Comparison of ENCODE assay signal across 16 cellular contexts in genomic region chr13:97214921-97215320, GRCh38. TPM values are rescaled to one million over a fixed set of nuclear protein-coding genes. Genes with fewer than 3 reads are reported as not detected.
DNase-seq lines count a peak whose midpoint lies in the region; ATAC-seq, FAIRE-seq and TF ChIP-seq lines count a peak whose summit lies in the region.
"Had no signal": no experiment of that assay in that cellular context is flagged by ENCODE, and none has a peak within 500 bp of the region (broad histone marks: within the 10 kb centered on the region; RNA-seq: fewer than 3 reads in every experiment).

No MANE protein-coding gene starts in this region.

- no peak overlapping the region for H3K27ac ChIP-seq in CD8-positive, alpha-beta memory T cell (ENCODE audit: low read depth, low read length)
- no peak overlapping the region for H3K27ac ChIP-seq in GM12878 (ENCODE audit: control insufficient read depth, insufficient read depth)
- H3K27ac ChIP-seq: esophagus squamous epithelium, VCaP had no signal

- TF ChIP-seq RAD21 in GM12878 (IDR thresholded peaks at IDR 0.05; ENCODE audit: insufficient read depth, low read depth, low read length): no peak

- in situ Hi-C loops in GM12878 (cut with MboI): no loop called here

- H3K79me2 ChIP-seq in GM12878 (ENCODE audit: control insufficient read depth, insufficient read depth, low read length): no peaks in the 10 kb centered on the region

- H3K4me2 ChIP-seq in GM12878 (ENCODE audit: control insufficient read depth, insufficient read depth): 0 out of 2 replicates have a peak overlapping the region, but pooled peaks have one; percentile 15

- RAD21 ChIA-PET in GM12878 (lab: Charles Lee; ENCODE audit: unreplicated experiment): interaction anchor here (0.9 to 1.2 kb wide), 3 partner anchors 12 to 129 kb away, joined by 3 to 4 read pairs (median 3); no protein-coding TSS in a partner anchor

- peak overlapping the region in 7 of 8 donors; percentile 5 to 82 (median 34) for H3K27ac Mint-ChIP-seq in CD8-positive, alpha-beta memory T cell
- H3K27ac Mint-ChIP-seq: brain, memory B cell had no signal

- TF ChIP-seq EP300 in GM12878 (IDR thresholded peaks at IDR 0.05; ENCODE audit: borderline replicate concordance in 1 of 2, control insufficient read depth in 1 of 2, low read depth in 2 of 2, low read length in 2 of 2): no peak

- FAIRE-seq in GM12878 (lab: Jason Lieb, UNC): no peak

- no peaks in the 10 kb centered on the region for H3K9me3 Mint-ChIP-seq in CD8-positive, alpha-beta memory T cell
- H3K9me3 Mint-ChIP-seq: memory B cell had no signal

- peaks cover 33% of the 10 kb centered on the region for H3K4me1 ChIP-seq in CD8-positive, alpha-beta memory T cell (ENCODE audit: insufficient read depth, low read length)
- peaks cover 7% of the 10 kb centered on the region for H3K4me1 ChIP-seq in GM12878 (ENCODE audit: control insufficient read depth, insufficient read depth, low read length)

- CTCF ChIA-PET in CD8-positive, alpha-beta memory T cell (lab: Charles Lee): interaction anchor here (0.9 to 2.1 kb wide), 3 partner anchors 9 to 105 kb away, joined by 3 to 10 read pairs (median 4); no protein-coding TSS in a partner anchor
- CTCF ChIA-PET in GM12878 (lab: Yijun Ruan, JAX): interaction anchor here (0.8 to 6.6 kb wide), 7 partner anchors 9 to 151 kb away, joined by 3 to 62 read pairs (median 4); partner anchors contain the start of gene MBNL2

- no peaks in the 10 kb centered on the region for H3K9me3 ChIP-seq in CD8-positive, alpha-beta memory T cell (ENCODE audit: low read length)
- no peaks in the 10 kb centered on the region for H3K9me3 ChIP-seq in GM12878 (replicated peaks; ENCODE audit: control insufficient read depth, insufficient read depth, low read length)
- H3K9me3 ChIP-seq: esophagus squamous epithelium had no signal

- no peaks in the 10 kb centered on the region for H3K36me3 Mint-ChIP-seq in CD8-positive, alpha-beta memory T cell
- H3K36me3 Mint-ChIP-seq: brain, memory B cell had no signal

- intact Hi-C loops in GM12878 (cut with micrococcal nuclease; ENCODE audit: unreplicated experiment): loop anchor here (5.0 kb wide), 1 partner anchor 88 kb away; no protein-coding TSS in a partner anchor

- no peak overlapping the region for H3K4me3 ChIP-seq in CD8-positive, alpha-beta memory T cell (ENCODE audit: low read length)
- no peak overlapping the region for H3K4me3 ChIP-seq in GM12878
- H3K4me3 ChIP-seq: dorsolateral prefrontal cortex, esophagus squamous epithelium had no signal

- TF ChIP-seq CTCF in GM12878 (IDR thresholded peaks at IDR 0.05 in 2 of 3, conservative IDR thresholded peaks at IDR 0.05 in 1 of 3; ENCODE audit: control insufficient read depth in 2 of 3, extremely low read depth in 1 of 3, insufficient read depth in 1 of 3, low read depth in 3 of 3, low read length in 3 of 3): no peak

- H4K20me1 ChIP-seq in GM12878 (ENCODE audit: control insufficient read depth, insufficient read depth): no peaks in the 10 kb centered on the region

- H3K4me3 Mint-ChIP-seq in CD8-positive, alpha-beta memory T cell: no peak overlapping the region
- H3K4me3 Mint-ChIP-seq: brain, memory B cell had no signal

- ATAC-seq in GM18867 (IDR thresholded peaks at IDR 0.05; ENCODE audit: unreplicated experiment) (peak; percentile 5), HG02884 (IDR thresholded peaks at IDR 0.05; ENCODE audit: unreplicated experiment) (peak; percentile 11), GM12878 (no peak; the same call in 2 of the 3 replicates)

- no peak overlapping the region for H3K9ac ChIP-seq in GM12878 (ENCODE audit: control insufficient read depth, insufficient read depth, low read length)

- H3K36me3 ChIP-seq in CD8-positive, alpha-beta memory T cell (ENCODE audit: insufficient read depth, low read length): no peaks in the 10 kb centered on the region
- H3K36me3 ChIP-seq in GM12878 (ENCODE audit: control insufficient read depth in 2 of 2, insufficient read depth in 2 of 2, low read length in 1 of 2): no peaks in the 10 kb centered on the region
- H3K36me3 ChIP-seq: esophagus squamous epithelium had no signal

- SMC1A ChIA-PET in GM12878 (lab: Charles Lee; ENCODE audit: uncharacterized antibody, unreplicated experiment): interaction anchor here (0.8 to 1.4 kb wide), 4 partner anchors 11 to 128 kb away, joined by 3 to 14 read pairs (median 3); no protein-coding TSS in a partner anchor

- no peaks in the 10 kb centered on the region for H3K27me3 ChIP-seq in CD8-positive, alpha-beta memory T cell (ENCODE audit: insufficient read depth, low read length, poor library complexity, severe bottlenecking)
- H3K27me3 ChIP-seq in GM12878 (replicated peaks in 1 of 2; ENCODE audit: control insufficient read depth in 2 of 2, insufficient read depth in 2 of 2, low read length in 1 of 2): no peaks in the 10 kb centered on the region
- H3K27me3 ChIP-seq: dorsolateral prefrontal cortex, esophagus squamous epithelium had no signal

- H3K27me3 Mint-ChIP-seq in CD8-positive, alpha-beta memory T cell: peaks cover 0 to 2% of the 10 kb centered on the region in 2 donors
- H3K27me3 Mint-ChIP-seq: brain had no signal

- H3K4me1 Mint-ChIP-seq in CD8-positive, alpha-beta memory T cell: peaks cover 36 to 38% (median 38%) of the 10 kb centered on the region in 3 donors

- BruUV-seq in GM12878 (replicated peaks; lab: Mats Ljungman, UMichigan): no TSS peak

- no peak for TF ChIP-seq POLR2A in GM12878 (IDR thresholded peaks at IDR 0.05; ENCODE audit: low read depth, low read length)

- 92% methylated on average over 3 of the region's 3 CpGs for WGBS in GM12878 (ENCODE audit: insufficient coverage, insufficient replicate concordance, low lambda C conversion rate, missing lambda C conversion rate)

- POLR2A ChIA-PET in CD8-positive, alpha-beta memory T cell (lab: Charles Lee): interaction anchor here (0.8 kb wide), 1 partner anchor 11 kb away, joined by 3 read pairs; no protein-coding TSS in a partner anchor
- POLR2A ChIA-PET in GM12878 (lab: Charles Lee): interaction anchor here (0.6 to 1.0 kb wide), 3 partner anchors 8 to 1001 kb away, joined by 3 to 4 read pairs (median 4); no protein-coding TSS in a partner anchor

- no peak overlapping the region for H2AFZ ChIP-seq in GM12878 (ENCODE audit: control insufficient read depth, low read depth, low read length)

- DNase-seq in CD8-positive, alpha-beta memory T cell: no peak
- DNase-seq in GM12878 (ENCODE audit: low read depth, low spot score): no peak
- no peak for DNase-seq in dedifferentiated amniotic fluid mesenchymal stem cell (ENCODE audit: extremely low spot score)
- no peak for DNase-seq in mucosa of gallbladder (ENCODE audit: low spot score)
- DNase-seq in NCI-H2107 (lab: John Stamatoyannopoulos, UW): no peak
- DNase-seq: activated naive CD4-positive, alpha-beta T cell; AML-193; DMS153; dorsolateral prefrontal cortex; esophagus squamous epithelium; NCI-H774 had no signal

TF ChIP-seq in GM12878, 131 proteins besides CTCF, POLR2A, EP300 and RAD21:
- no peak for TF ChIP-seq USF1 (IDR thresholded peaks at IDR 0.05; ENCODE audit: borderline replicate concordance, extremely low read length, insufficient read depth, low read depth, low read length)

RNA-seq across cellular contexts. Expression of gene MBNL2, which starts 7.2 kb away (rescaled TPM):
- total RNA-seq in CD8-positive, alpha-beta memory T cell: 10 to 100 TPM; 17.7 to 17.8 TPM
- 15.9 TPM for polyA plus RNA-seq in CD8-positive, alpha-beta memory T cell
- 32.9 and 34.6 TPM in 2 replicates for total RNA-seq in GM12878 (2013; cell fraction: nucleolus; rRNA removed)
- total RNA-seq in GM12878 (2014; rRNA removed) (7.0 TPM in 2 replicates), GM12878 (2014; rRNA removed; fragmentation: Illumina TruSeq; extraction: Trizol) (6.3 and 7.7 TPM in 2 replicates), GM12878 (2021) (6.6 and 7.6 TPM in 2 replicates), mucosa of gallbladder (74.7 TPM)
- 2.8 TPM for polyA plus RNA-seq in GM12878 (2011; ENCODE audit: low read depth)
- polyA plus RNA-seq in GM12878 (2011; rRNA removed) (6.4 and 7.6 TPM in 2 replicates), GM12878 (2014; fragmentation: Illumina TruSeq; extraction: Trizol) (5.0 and 5.6 TPM in 2 replicates), GM12878 (2014; fragmentation: Nextera tagmentation; extraction: Ambion mirVana) (1 to 10 TPM; 1.6 to 2.1 TPM), GM12878 (2014; rRNA removed) (1.7 and 2.9 TPM in 2 replicates), GM12878 (2016; fragmentation: Nextera tagmentation; extraction: Ambion mirVana) (1 to 10 TPM; 9.6 to 9.7 TPM)
- 4.7 and 7.0 TPM in 2 replicates for polyA plus RNA-seq in GM12878 (2011; cell fraction: cytosol; rRNA removed)
- 5.3 and 5.7 TPM in 2 replicates for polyA plus RNA-seq in GM12878 (2011; cell fraction: nucleus; rRNA removed)
- 5.3 TPM in 2 replicates for polyA plus RNA-seq in GM12878 (2012)
- polyA minus RNA-seq in GM12878 (2011; rRNA and poly(A)+ RNA removed): 19.7 and 30.4 TPM in 2 replicates
- 6.4 and 10.2 TPM in 2 replicates for polyA minus RNA-seq in GM12878 (2011; cell fraction: cytosol; rRNA and poly(A)+ RNA removed)
- 7.4 and 10.0 TPM in 2 replicates for polyA minus RNA-seq in GM12878 (2011; cell fraction: nucleus; rRNA and poly(A)+ RNA removed)
